In the genomic region with DNA sequence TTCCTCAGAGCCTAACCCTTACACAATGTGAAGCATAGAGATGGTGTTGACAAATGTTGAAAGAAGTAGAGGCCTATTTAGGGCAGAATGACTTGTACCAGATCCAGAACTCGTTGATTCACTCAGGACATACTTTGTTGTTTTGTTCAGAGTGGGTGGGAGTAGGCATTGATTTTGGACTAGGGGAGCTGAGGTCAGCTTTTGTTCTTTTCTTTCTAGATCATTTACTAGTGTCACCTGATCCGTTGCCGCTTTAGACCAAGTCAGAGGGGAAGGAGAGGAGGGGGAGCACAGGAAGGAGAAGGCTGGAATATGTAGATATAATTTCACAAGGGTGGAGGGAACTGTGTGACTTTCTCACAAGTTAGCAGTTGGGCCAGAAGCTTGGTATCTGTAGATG, we compare ENCODE assay signal across 1 cellular context.
A peak's percentile ranks its signal among the peaks of the same experiment; 100 is the strongest.
TF ChIP-seq lines count a peak whose summit lies in the region.

No MANE protein-coding gene starts in this region.

TF ChIP-seq in HepG2, 621 proteins besides CTCF, POLR2A, EP300 and RAD21:
- TF ChIP-seq RBM22 (optimal IDR thresholded peaks at IDR 0.05; ENCODE audit: low read length) (peak; percentile 89), POLR2AphosphoS5 (IDR thresholded peaks at IDR 0.05; ENCODE audit: low read depth, low read length) (peak; percentile 40; the same call in 1 of the 2 replicates)
- TF ChIP-seq, protein P1, sequence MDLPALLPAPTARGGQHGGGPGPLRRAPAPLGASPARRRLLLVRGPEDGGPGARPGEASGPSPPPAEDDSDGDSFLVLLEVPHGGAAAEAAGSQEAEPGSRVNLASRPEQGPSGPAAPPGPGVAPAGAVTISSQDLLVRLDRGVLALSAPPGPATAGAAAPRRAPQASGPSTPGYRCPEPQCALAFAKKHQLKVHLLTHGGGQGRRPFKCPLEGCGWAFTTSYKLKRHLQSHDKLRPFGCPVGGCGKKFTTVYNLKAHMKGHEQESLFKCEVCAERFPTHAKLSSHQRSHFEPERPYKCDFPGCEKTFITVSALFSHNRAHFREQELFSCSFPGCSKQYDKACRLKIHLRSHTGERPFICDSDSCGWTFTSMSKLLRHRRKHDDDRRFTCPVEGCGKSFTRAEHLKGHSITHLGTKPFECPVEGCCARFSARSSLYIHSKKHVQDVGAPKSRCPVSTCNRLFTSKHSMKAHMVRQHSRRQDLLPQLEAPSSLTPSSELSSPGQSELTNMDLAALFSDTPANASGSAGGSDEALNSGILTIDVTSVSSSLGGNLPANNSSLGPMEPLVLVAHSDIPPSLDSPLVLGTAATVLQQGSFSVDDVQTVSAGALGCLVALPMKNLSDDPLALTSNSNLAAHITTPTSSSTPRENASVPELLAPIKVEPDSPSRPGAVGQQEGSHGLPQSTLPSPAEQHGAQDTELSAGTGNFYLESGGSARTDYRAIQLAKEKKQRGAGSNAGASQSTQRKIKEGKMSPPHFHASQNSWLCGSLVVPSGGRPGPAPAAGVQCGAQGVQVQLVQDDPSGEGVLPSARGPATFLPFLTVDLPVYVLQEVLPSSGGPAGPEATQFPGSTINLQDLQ (CRISPR knock-in tag; IDR thresholded peaks at IDR 0.05) = no peak
